Comparison of ENCODE assay signal across 9 cellular contexts in genomic region chr15:89814112-89814742, GRCh38. TPM values are rescaled to one million over a fixed set of nuclear protein-coding genes. Genes with fewer than 3 reads are reported as not detected.
DNase-seq lines count a peak whose midpoint lies in the region; FAIRE-seq and TF ChIP-seq lines count a peak whose summit lies in the region.
"Had no signal": no experiment of that assay in that cellular context is flagged by ENCODE, and none has a peak within 500 bp of the region (broad histone marks: within the 10 kb centered on the region; RNA-seq: fewer than 3 reads in every experiment).

No MANE protein-coding gene starts in this region.

- peaks cover 9% of the 10 kb centered on the region for H3K9me3 Mint-ChIP-seq in T-helper 2 cell treated with Interferon-gamma antibody and Interleukin-4, amounts not matched to agents 5 μg/mL and 100 μg/mL, for 36 hours
- peaks cover 6% of the 10 kb centered on the region for H3K9me3 Mint-ChIP-seq in activated T-helper 2 cell treated with anti-CD3 and anti-CD28 coated beads, Interferon-gamma antibody, Interleukin-2, Interleukin-4, amounts not matched to agents 10 μg/mL and 5 μg/mL and 100 μg/mL, durations not matched to agents 14 hours and 24 hours and 36 hours

- H3K27me3 ChIP-seq in keratinocyte (ENCODE audit: control insufficient read depth, extremely low read depth, insufficient read depth, low read length) (peaks cover 5% of the 10 kb centered on the region), testis (no peaks in the 10 kb centered on the region)

- H3K27ac ChIP-seq in keratinocyte (ENCODE audit: control insufficient read depth, insufficient read depth, low read length) (no peak overlapping the region), testis (no peak overlapping the region)

- dilution Hi-C loops in keratinocyte (cut with MboI; ENCODE audit: extremely low pct_ligation_motif_present, low sequenced_read_pairs): no loop called here

- H3K27me3 Mint-ChIP-seq in T-helper 2 cell treated with Interferon-gamma antibody and Interleukin-4, amounts not matched to agents 5 μg/mL and 100 μg/mL, for 36 hours (ENCODE audit: low read depth): peaks cover 32% of the 10 kb centered on the region
- peaks cover 31% of the 10 kb centered on the region for H3K27me3 Mint-ChIP-seq in activated T-helper 2 cell treated with anti-CD3 and anti-CD28 coated beads, Interferon-gamma antibody, Interleukin-2, Interleukin-4, amounts not matched to agents 10 μg/mL and 5 μg/mL and 100 μg/mL, durations not matched to agents 14 hours and 24 hours and 36 hours (ENCODE audit: low read depth)

- no peak for TF ChIP-seq CTCF in keratinocyte (optimal IDR thresholded peaks at IDR 0.05 in 1 of 3, IDR thresholded peaks at IDR 0.05 in 1 of 3, conservative IDR thresholded peaks at IDR 0.05 in 1 of 3; ENCODE audit: extremely low read depth in 1 of 3, insufficient read depth in 2 of 3, low read length in 3 of 3)
- TF ChIP-seq CTCF in testis (IDR thresholded peaks at IDR 0.05): no peak

- intact Hi-C loops in activated T-helper 2 cell treated with anti-CD3 and anti-CD28 coated beads, Interferon-gamma antibody, Interleukin-2, Interleukin-4, amounts not matched to agents 10 μg/mL and 5 μg/mL and 100 μg/mL, durations not matched to agents 14 hours and 24 hours and 36 hours (cut with micrococcal nuclease): no loop called here
- intact Hi-C loops in testis (cut with DNase I; ENCODE audit: low total_unique reads): no loop called here

- WGBS in testis, 2 donors: 18 to 31% methylated on average over 6 to 56 of the region's 56 CpGs

- FAIRE-seq in keratinocyte (lab: Jason Lieb, UNC): no peak

- no peaks in the 10 kb centered on the region for H3K9me1 ChIP-seq in keratinocyte (ENCODE audit: control insufficient read depth, extremely low read depth, insufficient read depth, low read length)

- H3K36me3 ChIP-seq in keratinocyte (ENCODE audit: control insufficient read depth in 2 of 2, extremely low read depth in 1 of 2, insufficient read depth in 2 of 2, low read length in 2 of 2) (no peaks in the 10 kb centered on the region), testis (ENCODE audit: low read depth, missing control alignments) (no peaks in the 10 kb centered on the region)

- H3K27ac Mint-ChIP-seq in T-helper 2 cell treated with Interferon-gamma antibody and Interleukin-4, amounts not matched to agents 5 μg/mL and 100 μg/mL, for 36 hours: peak overlapping the region; percentile 36
- H3K27ac Mint-ChIP-seq in activated T-helper 2 cell treated with anti-CD3 and anti-CD28 coated beads, Interferon-gamma antibody, Interleukin-2, Interleukin-4, amounts not matched to agents 10 μg/mL and 5 μg/mL and 100 μg/mL, durations not matched to agents 14 hours and 24 hours and 36 hours: no peak overlapping the region

- H3K4me3 ChIP-seq in keratinocyte (ENCODE audit: control insufficient read depth in 2 of 3, extremely low read depth in 1 of 3, insufficient read depth in 2 of 3, low read depth in 1 of 3, low read length in 3 of 3): no peak overlapping the region
- H3K4me3 ChIP-seq in testis: peak overlapping the region; percentile 42 to 51

- peak overlapping the region; percentile 63 for H3K4me3 Mint-ChIP-seq in T-helper 2 cell treated with Interferon-gamma antibody and Interleukin-4, amounts not matched to agents 5 μg/mL and 100 μg/mL, for 36 hours
- peak overlapping the region; percentile 26 for H3K4me3 Mint-ChIP-seq in activated T-helper 2 cell treated with anti-CD3 and anti-CD28 coated beads, Interferon-gamma antibody, Interleukin-2, Interleukin-4, amounts not matched to agents 10 μg/mL and 5 μg/mL and 100 μg/mL, durations not matched to agents 14 hours and 24 hours and 36 hours (ENCODE audit: low read depth)

- peaks cover 9% of the 10 kb centered on the region for H3K4me1 ChIP-seq in keratinocyte (ENCODE audit: control insufficient read depth, extremely low read depth, insufficient read depth, low read length)
- H3K4me1 ChIP-seq in testis: peaks cover 18% of the 10 kb centered on the region

- no peak overlapping the region for H2AFZ ChIP-seq in keratinocyte (ENCODE audit: control insufficient read depth, low read length)

- no peak for TF ChIP-seq POLR2A in testis (IDR thresholded peaks at IDR 0.05)

- DNase-seq in T-helper 2 cell treated with Interferon-gamma antibody and Interleukin-4, amounts not matched to agents 5 μg/mL and 100 μg/mL, for 36 hours (ENCODE audit: low spot score): no peak
- DNase-seq in T-helper 2 cell: no peak
- no peak for DNase-seq in activated T-helper 2 cell treated with anti-CD3 and anti-CD28 coated beads, Interferon-gamma antibody, Interleukin-2, Interleukin-4, amounts not matched to agents 10 μg/mL and 5 μg/mL and 100 μg/mL, durations not matched to agents 14 hours and 24 hours and 36 hours (ENCODE audit: low spot score)
- no peak for DNase-seq in keratinocyte (ENCODE audit: low read depth, low spot score)
- DNase-seq in testis: no peak
- DNase-seq in NCI-H69 (lab: John Stamatoyannopoulos, UW): no peak
- DNase-seq in NCI-H1048 (lab: John Stamatoyannopoulos, UW): no peak
- DNase-seq in activated gamma-delta T cell treated with Interleukin-2 at 50 U/mL for 16 hours: no peak
- DNase-seq: activated CD4-positive, alpha-beta T cell treated with anti-CD3 and anti-CD28 coated beads for 4 hours had no signal

- peaks cover 5% of the 10 kb centered on the region for H3K36me3 Mint-ChIP-seq in T-helper 2 cell treated with Interferon-gamma antibody and Interleukin-4, amounts not matched to agents 5 μg/mL and 100 μg/mL, for 36 hours (ENCODE audit: low read depth)
- H3K36me3 Mint-ChIP-seq in activated T-helper 2 cell treated with anti-CD3 and anti-CD28 coated beads, Interferon-gamma antibody, Interleukin-2, Interleukin-4, amounts not matched to agents 10 μg/mL and 5 μg/mL and 100 μg/mL, durations not matched to agents 14 hours and 24 hours and 36 hours (ENCODE audit: low read depth): peaks cover 12% of the 10 kb centered on the region

- no peaks in the 10 kb centered on the region for H3K79me2 ChIP-seq in keratinocyte (ENCODE audit: control insufficient read depth, insufficient read depth, low read length)

- H3K9ac ChIP-seq in keratinocyte (ENCODE audit: control insufficient read depth, extremely low read depth, insufficient read depth, low read length): no peak overlapping the region

- H3K4me2 ChIP-seq in keratinocyte (ENCODE audit: control insufficient read depth, extremely low read depth, insufficient read depth, low read depth, low read length): peak overlapping the region; percentile 16

- no peaks in the 10 kb centered on the region for H4K20me1 ChIP-seq in keratinocyte (ENCODE audit: control insufficient read depth, extremely low read depth, insufficient read depth, low read length)

- peaks cover 8% of the 10 kb centered on the region for H3K4me1 Mint-ChIP-seq in T-helper 2 cell treated with Interferon-gamma antibody and Interleukin-4, amounts not matched to agents 5 μg/mL and 100 μg/mL, for 36 hours (ENCODE audit: low read depth)
- peaks cover 18% of the 10 kb centered on the region for H3K4me1 Mint-ChIP-seq in activated T-helper 2 cell treated with anti-CD3 and anti-CD28 coated beads, Interferon-gamma antibody, Interleukin-2, Interleukin-4, amounts not matched to agents 10 μg/mL and 5 μg/mL and 100 μg/mL, durations not matched to agents 14 hours and 24 hours and 36 hours (ENCODE audit: low read depth)

- H3K9me3 ChIP-seq in keratinocyte (ENCODE audit: control insufficient read depth, low read depth, low read length): no peaks in the 10 kb centered on the region
- H3K9me3 ChIP-seq in testis: no peaks in the 10 kb centered on the region

RNA-seq across cellular contexts. Expression of gene ANPEP, which starts 0.4 kb away (rescaled TPM):
- total RNA-seq in activated T-helper 2 cell treated with anti-CD3 and anti-CD28 coated beads, Interferon-gamma antibody, Interleukin-2, Interleukin-4, amounts not matched to agents 10 μg/mL and 5 μg/mL and 100 μg/mL, durations not matched to agents 14 hours and 24 hours and 36 hours: 2.4 and 3.6 TPM in 2 replicates
- polyA plus RNA-seq in keratinocyte: 0.59 to 5.2 TPM (median 1.00 TPM) in 3 replicates
- 0.37 TPM for polyA plus RNA-seq in keratinocyte (2011; ENCODE audit: low read depth)
- polyA plus RNA-seq in keratinocyte (2011; cell fraction: cytosol; rRNA removed): 0.44 and 0.65 TPM in 2 replicates
- polyA plus RNA-seq in keratinocyte (2011; cell fraction: nucleus; rRNA removed): 2.4 and 2.7 TPM in 2 replicates
- polyA plus RNA-seq in keratinocyte (2012; ENCODE audit: low replicate concordance): 0.20 and 3.4 TPM in 2 replicates
- 2.0 to 11.6 TPM (median 2.6 TPM) in 3 replicates for polyA minus RNA-seq in keratinocyte
- polyA minus RNA-seq in keratinocyte (2011; cell fraction: cytosol; rRNA and poly(A)+ RNA removed): 3.5 TPM
- 1.8 and 1.9 TPM in 2 replicates for polyA minus RNA-seq in keratinocyte (2011; cell fraction: nucleus; rRNA and poly(A)+ RNA removed)
- total RNA-seq in testis: 10 to 100 TPM in 1 of 2 donors, 1 to 10 TPM in 1; 5.0 to 11.1 TPM
- 12.9 TPM for polyA plus RNA-seq in testis (ENCODE audit: insufficient read depth, low read depth, low replicate concordance)

RNA-seq across cellular contexts. Expression of gene MESP2, which starts 38.1 kb away (rescaled TPM):
- 0.39 and 0.41 TPM in 2 replicates for total RNA-seq in activated T-helper 2 cell treated with anti-CD3 and anti-CD28 coated beads, Interferon-gamma antibody, Interleukin-2, Interleukin-4, amounts not matched to agents 10 μg/mL and 5 μg/mL and 100 μg/mL, durations not matched to agents 14 hours and 24 hours and 36 hours
- 0.16 to 0.39 TPM (median 0.22 TPM) in 3 replicates for polyA plus RNA-seq in keratinocyte
- polyA plus RNA-seq in keratinocyte (2011; ENCODE audit: low read depth): not detected
- polyA plus RNA-seq in keratinocyte (2011; cell fraction: cytosol; rRNA removed): 0.22 and 0.23 TPM in 2 replicates
- polyA plus RNA-seq in keratinocyte (2011; cell fraction: nucleus; rRNA removed): 0.15 and 0.37 TPM in 2 replicates
- 0.34 and 0.71 TPM in 2 replicates for polyA plus RNA-seq in keratinocyte (2012; ENCODE audit: low replicate concordance)
- not detected in 3 replicates for polyA minus RNA-seq in keratinocyte
- polyA minus RNA-seq in keratinocyte (2011; cell fraction: cytosol; rRNA and poly(A)+ RNA removed): not detected
- polyA minus RNA-seq in keratinocyte (2011; cell fraction: nucleus; rRNA and poly(A)+ RNA removed): not detected in 2 replicates
- 1 to 10 TPM; 2.2 to 2.9 TPM for total RNA-seq in testis
- polyA plus RNA-seq in testis (ENCODE audit: insufficient read depth, low read depth, low replicate concordance): 1.3 TPM

Comparison
In these comparisons a context has a peak if more than half of its experiments do, and no peak if none do; other contexts are left out.
1. H3K4me3 ChIP-seq: peak in testis (2 of 2); none in keratinocyte (0 of 3).